ENCODE assay signal across 11 cellular contexts in the genomic region with DNA sequence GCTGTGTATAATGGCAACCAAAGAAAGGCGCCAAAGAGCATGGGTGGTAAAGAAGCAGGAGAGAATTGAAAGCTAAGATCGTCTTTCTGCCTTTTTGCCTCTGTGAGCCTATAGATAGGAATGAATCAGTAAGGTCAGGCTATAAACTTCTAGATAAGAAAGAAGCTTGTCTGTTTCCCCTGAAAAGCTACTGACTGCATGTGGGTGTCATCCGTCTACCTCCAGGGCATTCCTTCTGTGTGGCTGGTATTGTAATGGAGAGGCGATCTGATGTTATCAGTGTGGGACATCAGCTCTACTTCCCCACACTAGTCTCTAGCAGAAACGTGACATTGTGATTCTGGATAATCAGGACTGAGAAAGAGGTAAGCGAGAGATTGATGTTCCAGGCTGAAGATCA.
"Had no signal": no experiment of that assay in that cellular context is flagged by ENCODE, and none has a peak within 500 bp of the region (broad histone marks: within the 10 kb centered on the region; RNA-seq: fewer than 3 reads in every experiment).

No MANE protein-coding gene starts in this region.

- H2AFZ ChIP-seq: hepatocyte, parathyroid adenoma had no signal

- H3K79me2 ChIP-seq: hepatocyte, parathyroid adenoma had no signal

- H3K4me3 ChIP-seq: ascending aorta, cardiac muscle cell, hepatocyte, upper lobe of left lung had no signal

- H3K27me3 ChIP-seq: ascending aorta, cardiac muscle cell, hepatocyte, neutrophil, upper lobe of left lung had no signal

- H3K4me1 Mint-ChIP-seq: naive B cell; stimulated activated naive CD8-positive, alpha-beta T cell treated with anti-CD3 and anti-CD28 coated beads, Interleukin-15, amount 100 ng/mL, for 72 hours had no signal

- H3K36me3 Mint-ChIP-seq: naive B cell had no signal

- H3K9me3 ChIP-seq: ascending aorta, neutrophil, upper lobe of left lung had no signal

- H3K27ac Mint-ChIP-seq: activated naive CD4-positive, alpha-beta T cell treated with anti-CD3 and anti-CD28 coated beads for 36 hours; naive B cell; stimulated activated naive CD8-positive, alpha-beta T cell treated with anti-CD3 and anti-CD28 coated beads, Interleukin-15, amount 100 ng/mL, for 72 hours had no signal

- H3K4me2 ChIP-seq: hepatocyte had no signal

- H3K36me3 ChIP-seq: ascending aorta, cardiac muscle cell, neutrophil, upper lobe of left lung had no signal

- H3K27ac ChIP-seq: ascending aorta, cardiac muscle cell, hepatocyte, neutrophil, parathyroid adenoma, upper lobe of left lung had no signal

- H3K4me3 Mint-ChIP-seq: activated naive CD4-positive, alpha-beta T cell treated with anti-CD3 and anti-CD28 coated beads for 36 hours; naive B cell; stimulated activated naive CD8-positive, alpha-beta T cell treated with anti-CD3 and anti-CD28 coated beads, Interleukin-15, amount 100 ng/mL, for 72 hours had no signal

- H3K4me1 ChIP-seq: ascending aorta, upper lobe of left lung had no signal

- H3K9me3 Mint-ChIP-seq: activated naive CD4-positive, alpha-beta T cell treated with anti-CD3 and anti-CD28 coated beads for 36 hours; naive B cell; stimulated activated naive CD8-positive, alpha-beta T cell treated with anti-CD3 and anti-CD28 coated beads, Interleukin-15, amount 100 ng/mL, for 72 hours had no signal

- H3K9ac ChIP-seq: parathyroid adenoma had no signal

- DNase-seq: activated CD4-positive, CD25-positive, alpha-beta regulatory T cell; activated naive CD4-positive, alpha-beta T cell treated with anti-CD3 and anti-CD28 coated beads for 36 hours; naive B cell; stimulated activated CD4-positive, alpha-beta T cell treated with anti-CD3 and anti-CD28 coated beads, Interleukin-1b, Interleukin-23, amount 100 ng/mL, for 48 hours; stimulated activated naive CD8-positive, alpha-beta T cell treated with anti-CD3 and anti-CD28 coated beads, Interleukin-15, amount 100 ng/mL, for 72 hours had no signal
